Comparison of ENCODE assay signal across 21 cellular contexts in the genomic region with DNA sequence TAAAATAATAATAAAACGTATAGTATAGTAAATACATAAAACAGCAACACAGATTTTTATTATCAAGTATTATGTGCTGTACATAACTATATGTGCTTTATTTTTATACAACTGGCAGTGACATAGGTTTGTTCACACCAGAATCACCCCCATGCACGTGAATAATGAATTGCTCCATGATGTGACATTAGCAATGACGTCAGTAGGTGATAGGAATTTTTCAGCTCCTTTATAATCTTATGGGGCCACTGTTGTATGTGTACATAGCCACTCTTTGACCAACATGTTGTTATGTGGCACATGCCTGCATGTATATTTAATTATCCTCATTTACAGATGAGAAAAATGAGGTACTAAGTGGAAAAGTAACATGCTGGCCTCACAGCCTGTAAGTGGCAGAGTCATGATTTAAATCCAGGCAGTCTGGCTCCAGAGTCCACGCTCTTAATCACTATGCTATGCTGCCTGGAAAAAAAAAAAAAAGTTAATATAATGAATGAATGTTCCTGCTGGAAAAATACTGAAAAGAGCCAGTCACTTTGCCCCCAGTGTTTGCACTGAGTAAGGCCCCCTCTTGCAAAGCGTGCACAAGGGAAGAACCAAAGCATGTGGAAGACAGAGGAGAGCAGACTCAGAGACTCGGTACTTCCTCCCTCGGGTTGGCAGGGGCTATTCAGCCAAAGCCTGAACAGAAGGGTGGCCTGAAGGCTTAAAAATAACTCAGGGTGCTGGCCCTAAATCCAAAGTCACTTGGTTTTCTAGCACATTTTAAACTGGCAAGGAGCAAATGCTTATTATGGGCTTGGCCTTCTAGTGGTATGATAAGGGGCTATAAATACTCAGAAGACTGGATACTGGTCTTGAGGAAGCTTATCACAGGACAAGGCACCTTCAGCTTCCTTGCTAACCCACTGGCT.
DNase-seq lines count a peak whose midpoint lies in the region; ATAC-seq and TF ChIP-seq lines count a peak whose summit lies in the region.
"Had no signal": no experiment of that assay in that cellular context is flagged by ENCODE, and none has a peak within 500 bp of the region (broad histone marks: within the 10 kb centered on the region; RNA-seq: fewer than 3 reads in every experiment).

No MANE protein-coding gene starts in this region.

- H3K36me3 Mint-ChIP-seq in nephron (ENCODE audit: low read depth), result no peaks in the 10 kb centered on the region
- no peaks in the 10 kb centered on the region for H3K36me3 Mint-ChIP-seq in activated naive CD8-positive, alpha-beta T cell treated with anti-CD3 and anti-CD28 coated beads, Interleukin-2, amount 50 U/mL, for 24 hours (ENCODE audit: low read depth)
- H3K36me3 Mint-ChIP-seq: activated naive CD4-positive, alpha-beta T cell treated with anti-CD3 and anti-CD28 coated beads, Interleukin-2, amount 50 U/mL, for 24 hours had no signal

- no peak overlapping the region for H3K4me3 Mint-ChIP-seq in nephron
- H3K4me3 Mint-ChIP-seq in activated naive CD8-positive, alpha-beta T cell treated with anti-CD3 and anti-CD28 coated beads, Interleukin-2, amount 50 U/mL, for 24 hours, result no peak overlapping the region
- H3K4me3 Mint-ChIP-seq: activated naive CD4-positive, alpha-beta T cell treated with anti-CD3 and anti-CD28 coated beads, Interleukin-2, amount 50 U/mL, for 24 hours; activated T-cell treated with anti-CD3 and anti-CD28 coated beads, Interleukin-2, amount 50 U/mL, for 72 hours; H9; IgD-negative memory B cell had no signal

- H3K4me1 ChIP-seq in right cardiac atrium (ENCODE audit: control insufficient read depth, insufficient read depth, low read length), result peaks cover 5% of the 10 kb centered on the region
- peaks cover 10% of the 10 kb centered on the region for H3K4me1 ChIP-seq in upper lobe of right lung
- H3K4me1 ChIP-seq: uterus had no signal

- H3K4me3 ChIP-seq in right cardiac atrium (ENCODE audit: low read length), result no peak overlapping the region
- H3K4me3 ChIP-seq in upper lobe of right lung, result no peak overlapping the region
- H3K4me3 ChIP-seq: ovary, PC-9, uterus had no signal

- no peak for DNase-seq in Right ventricle myocardium inferior (ENCODE audit: missing footprints)
- DNase-seq in cardiac septum (ENCODE audit: low spot score), result no peak
- no peak for DNase-seq in right cardiac atrium
- DNase-seq in upper lobe of right lung, result no peak
- no peak for DNase-seq in AG20443 (ENCODE audit: low spot score)
- DNase-seq in activated naive CD8-positive, alpha-beta T cell treated with anti-CD3 and anti-CD28 coated beads, Interleukin-2, amount 50 U/mL, for 24 hours, result no peak
- DNase-seq: 8988T; activated T-cell treated with anti-CD3 and anti-CD28 coated beads, Interleukin-2, amount 50 U/mL, for 72 hours; H9; kidney glomerular epithelial cell; MM.1S; NCI-H82; ovary; PC-9; stimulated activated CD4-positive, alpha-beta T cell treated with anti-CD3 and anti-CD28 coated beads, Interleukin-4, amount 100 ng/mL, for 24 hours; uterus had no signal

- no peaks in the 10 kb centered on the region for H3K36me3 ChIP-seq in upper lobe of right lung
- H3K36me3 ChIP-seq: ovary, uterus had no signal

- intact Hi-C loops in Right ventricle myocardium inferior (cut with DNase I), result no loop called here
- intact Hi-C loops in cardiac septum (cut with DNase I), result no loop called here
- intact Hi-C loops in right cardiac atrium (cut with DNase I), result no loop called here
- intact Hi-C loops in upper lobe of right lung (cut with DNase I), result no loop called here

- ATAC-seq in Right ventricle myocardium inferior, result peak; percentile 58
- ATAC-seq in right cardiac atrium, result peak; percentile 53 to 79
- peak; percentile 41 for ATAC-seq in upper lobe of right lung
- no peak for ATAC-seq in HG03342 (IDR thresholded peaks at IDR 0.05; ENCODE audit: unreplicated experiment)
- no peak for ATAC-seq in activated naive CD8-positive, alpha-beta T cell treated with anti-CD3 and anti-CD28 coated beads, Interleukin-2, amount 50 U/mL, for 24 hours
- ATAC-seq: activated T-cell treated with anti-CD3 and anti-CD28 coated beads, Interleukin-2, amount 50 U/mL, for 72 hours had no signal

- H3K9me3 ChIP-seq in right cardiac atrium (ENCODE audit: control insufficient read depth, low read length) (no peaks in the 10 kb centered on the region), upper lobe of right lung (no peaks in the 10 kb centered on the region)
- H3K9me3 ChIP-seq: ovary, uterus had no signal

- WGBS in right cardiac atrium, result 41% methylated on average over 7 of the region's 7 CpGs

- H3K27ac ChIP-seq in right cardiac atrium (ENCODE audit: low read length), result peak overlapping the region; percentile 71
- no peak overlapping the region for H3K27ac ChIP-seq in upper lobe of right lung
- H3K27ac ChIP-seq: C4-2B, ovary, PC-9 had no signal

- no peaks in the 10 kb centered on the region for H3K27me3 Mint-ChIP-seq in nephron (ENCODE audit: low read depth)
- no peaks in the 10 kb centered on the region for H3K27me3 Mint-ChIP-seq in activated naive CD8-positive, alpha-beta T cell treated with anti-CD3 and anti-CD28 coated beads, Interleukin-2, amount 50 U/mL, for 24 hours
- H3K27me3 Mint-ChIP-seq: activated naive CD4-positive, alpha-beta T cell treated with anti-CD3 and anti-CD28 coated beads, Interleukin-2, amount 50 U/mL, for 24 hours had no signal

- H3K27me3 ChIP-seq in right cardiac atrium (ENCODE audit: control insufficient read depth, insufficient read depth), result no peaks in the 10 kb centered on the region
- no peaks in the 10 kb centered on the region for H3K27me3 ChIP-seq in upper lobe of right lung
- H3K27me3 ChIP-seq: ovary, uterus had no signal

- H3K27ac Mint-ChIP-seq in nephron, result peak overlapping the region in 2 of 3 experiments; percentile 79 to 82
- H3K27ac Mint-ChIP-seq in activated naive CD8-positive, alpha-beta T cell treated with anti-CD3 and anti-CD28 coated beads, Interleukin-2, amount 50 U/mL, for 24 hours, result no peak overlapping the region
- H3K27ac Mint-ChIP-seq: activated naive CD4-positive, alpha-beta T cell treated with anti-CD3 and anti-CD28 coated beads, Interleukin-2, amount 50 U/mL, for 24 hours; activated T-cell treated with anti-CD3 and anti-CD28 coated beads, Interleukin-2, amount 50 U/mL, for 72 hours; IgD-negative memory B cell had no signal

- no peaks in the 10 kb centered on the region for H3K4me1 Mint-ChIP-seq in nephron
- peaks cover under 1% of the 10 kb centered on the region for H3K4me1 Mint-ChIP-seq in activated naive CD8-positive, alpha-beta T cell treated with anti-CD3 and anti-CD28 coated beads, Interleukin-2, amount 50 U/mL, for 24 hours
- H3K4me1 Mint-ChIP-seq: activated naive CD4-positive, alpha-beta T cell treated with anti-CD3 and anti-CD28 coated beads, Interleukin-2, amount 50 U/mL, for 24 hours; H9; IgD-negative memory B cell had no signal

- H3K9me3 Mint-ChIP-seq in nephron, result no peaks in the 10 kb centered on the region
- no peaks in the 10 kb centered on the region for H3K9me3 Mint-ChIP-seq in activated naive CD8-positive, alpha-beta T cell treated with anti-CD3 and anti-CD28 coated beads, Interleukin-2, amount 50 U/mL, for 24 hours
- H3K9me3 Mint-ChIP-seq: activated naive CD4-positive, alpha-beta T cell treated with anti-CD3 and anti-CD28 coated beads, Interleukin-2, amount 50 U/mL, for 24 hours; activated T-cell treated with anti-CD3 and anti-CD28 coated beads, Interleukin-2, amount 50 U/mL, for 72 hours; H9; IgD-negative memory B cell had no signal

- TF ChIP-seq CTCF in nephron (IDR thresholded peaks at IDR 0.05; ENCODE audit: unreplicated experiment in 3 of 3) (no peak), upper lobe of right lung (IDR thresholded peaks at IDR 0.05) (no peak)

Comparison
In these comparisons a context has a peak if more than half of its experiments do, and no peak if none do; other contexts are left out.
1. ATAC-seq: peak in Right ventricle myocardium inferior (single experiment), right cardiac atrium (2 of 2) and upper lobe of right lung (single experiment); none in HG03342 (single experiment) and activated naive CD8-positive, alpha-beta T cell treated with anti-CD3 and anti-CD28 coated beads, Interleukin-2, amount 50 U/mL, for 24 hours (single experiment).